13 cellular contexts compared by ENCODE assay signal in the genomic region with DNA sequence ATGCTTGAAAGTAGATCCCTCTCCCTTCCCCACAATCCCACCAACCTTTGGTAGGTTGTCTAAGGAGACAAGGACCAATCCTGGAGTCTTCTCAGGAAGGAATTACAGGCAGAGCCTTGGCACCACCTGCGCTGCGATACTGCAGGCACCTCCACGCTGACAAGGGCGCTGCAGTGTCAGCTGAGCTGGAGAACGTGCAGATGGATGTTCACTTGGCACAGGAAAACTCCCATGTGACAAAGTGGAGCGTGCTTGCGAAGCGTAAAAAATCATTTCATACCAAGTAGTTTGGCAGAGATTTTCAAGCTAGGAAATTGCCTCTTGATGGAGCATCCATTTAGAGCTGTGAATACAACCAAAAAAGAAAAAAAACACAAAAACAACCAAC. TPM values are rescaled to one million over a fixed set of nuclear protein-coding genes. Genes with fewer than 3 reads are reported as not detected.
DNase-seq lines count a peak whose midpoint lies in the region; TF ChIP-seq lines count a peak whose summit lies in the region.
"Had no signal": no experiment of that assay in that cellular context is flagged by ENCODE, and none has a peak within 500 bp of the region (broad histone marks: within the 10 kb centered on the region; RNA-seq: fewer than 3 reads in every experiment).

No MANE protein-coding gene starts in this region.

- no peak for TF ChIP-seq CTCF in SK-N-SH (IDR thresholded peaks at IDR 0.05)
- no peak for TF ChIP-seq CTCF in neural progenitor cell (IDR thresholded peaks at IDR 0.05)
- TF ChIP-seq CTCF in type B pancreatic cell (conservative IDR thresholded peaks at IDR 0.05): no peak

- H3K27ac Mint-ChIP-seq in neural progenitor cell: no peak overlapping the region
- no peak overlapping the region for H3K27ac Mint-ChIP-seq in type B pancreatic cell
- H3K27ac Mint-ChIP-seq: activated CD8-positive, alpha-beta T cell treated with anti-CD3 and anti-CD28 coated beads for 36 hours; CD4-positive, alpha-beta T cell had no signal

- no peaks in the 10 kb centered on the region for H3K9me3 ChIP-seq in SK-N-SH
- no peaks in the 10 kb centered on the region for H3K9me3 ChIP-seq in neural progenitor cell (ENCODE audit: low read depth)

- H3K36me3 Mint-ChIP-seq in neural progenitor cell (no peaks in the 10 kb centered on the region), type B pancreatic cell (no peaks in the 10 kb centered on the region)

- H3K4me1 ChIP-seq in SK-N-SH (ENCODE audit: control insufficient read depth in 1 of 2, insufficient read depth in 2 of 2, low read depth in 1 of 2, low read length in 1 of 2) (peaks cover 0 to 37% of the 10 kb centered on the region in 2 experiments; a peak in 3 of 4 replicates), neural progenitor cell (peaks cover 45% of the 10 kb centered on the region)

- no peaks in the 10 kb centered on the region for H4K20me1 ChIP-seq in SK-N-SH (ENCODE audit: insufficient read depth)
- peaks cover 33% of the 10 kb centered on the region for H4K20me1 ChIP-seq in neural progenitor cell (ENCODE audit: low read depth)

- TF ChIP-seq EP300 in SK-N-SH (IDR thresholded peaks at IDR 0.05; ENCODE audit: borderline replicate concordance in 1 of 2, low read depth in 1 of 2, low read length in 1 of 2): no peak

- no peaks in the 10 kb centered on the region for H3K9me2 ChIP-seq in SK-N-SH

- H3K4me1 Mint-ChIP-seq in neural progenitor cell (peaks cover 22% of the 10 kb centered on the region), type B pancreatic cell (ENCODE audit: unreplicated experiment) (peaks cover 17% of the 10 kb centered on the region)

- no peaks in the 10 kb centered on the region for H3K79me2 ChIP-seq in SK-N-SH (ENCODE audit: insufficient read depth)
- H3K79me2 ChIP-seq in neural progenitor cell (ENCODE audit: low read depth): peaks cover 22% of the 10 kb centered on the region

- CTCF ChIA-PET in SK-N-SH (lab: Yijun Ruan, JAX): interaction anchor here (1.8 to 9.1 kb wide), 2 partner anchors 15 to 42 kb away, joined by 8 to 59 read pairs; no protein-coding TSS in a partner anchor

- H2AFZ ChIP-seq in SK-N-SH (ENCODE audit: low read depth) (no peak overlapping the region), neural progenitor cell (replicated peaks) (no peak overlapping the region)

- POLR2A ChIA-PET in SK-N-SH (lab: Yijun Ruan, JAX): interaction anchor here (0.6 kb wide), 1 partner anchor 108 kb away, joined by 4 read pairs; no protein-coding TSS in a partner anchor

- peak; percentile 36 for DNase-seq in DMS153 treated with DMSO at 0.1 percent for 48 hours (lab: John Stamatoyannopoulos, UW; ENCODE audit: unreplicated experiment)
- peak; percentile 95 for DNase-seq in NCI-H2029 treated with DMSO at 0.1 percent for 48 hours (lab: John Stamatoyannopoulos, UW)
- DNase-seq in SK-N-SH: peak; percentile 42
- DNase-seq in neural progenitor cell (ENCODE audit: low spot score): peak; percentile 28
- no peak for DNase-seq in NK-92 treated with Interleukin-12 subunit alpha and Interleukin-12 subunit beta, amount 100 ng/mL, for 24 hours (lab: John Stamatoyannopoulos, UW)
- no peak for DNase-seq in type B pancreatic cell (ENCODE audit: extremely low spot score, unreplicated experiment)
- no peak for DNase-seq in ureter (ENCODE audit: low spot score)
- DNase-seq: activated CD8-positive, alpha-beta T cell treated with anti-CD3 and anti-CD28 coated beads for 36 hours; activated naive CD4-positive, alpha-beta T cell; CD4-positive, alpha-beta T cell; left colon; T1000 had no signal

- peaks cover 12% of the 10 kb centered on the region for H3K27me3 Mint-ChIP-seq in neural progenitor cell (ENCODE audit: insufficient read depth, low read depth)
- H3K27me3 Mint-ChIP-seq in type B pancreatic cell: peaks cover 31% of the 10 kb centered on the region

- no peak overlapping the region for H3K9ac ChIP-seq in SK-N-SH
- H3K9ac ChIP-seq in neural progenitor cell: no peak overlapping the region

- H3K4me3 ChIP-seq in SK-N-SH (ENCODE audit: low read depth in 2 of 2, low read length in 1 of 2) (no peak overlapping the region; a peak in 1 of 4 replicates), neural progenitor cell (no peak overlapping the region)

- no peak for TF ChIP-seq RAD21 in SK-N-SH (IDR thresholded peaks at IDR 0.05; ENCODE audit: low read length)

- H3K27ac ChIP-seq in SK-N-SH (ENCODE audit: low read depth in 2 of 2, low read length in 1 of 2) (peak overlapping the region in 1 of 2 experiments; percentile 88; a peak in 2 of 4 replicates), neural progenitor cell (no peak overlapping the region)

- H3F3A ChIP-seq in SK-N-SH (replicated peaks; ENCODE audit: insufficient read depth) (no peaks in the 10 kb centered on the region), neural progenitor cell (ENCODE audit: low read depth) (peaks cover 35% of the 10 kb centered on the region)

- H3K4me2 ChIP-seq in SK-N-SH (peak overlapping the region; percentile 71; the same call in 1 of the 2 replicates), neural progenitor cell (peak overlapping the region; percentile 41)

- 34% methylated on average over 8 of the region's 8 CpGs for WGBS in SK-N-SH (ENCODE audit: low lambda C conversion rate)

- H3K27me3 ChIP-seq in SK-N-SH (ENCODE audit: insufficient read depth) (peaks cover 16% of the 10 kb centered on the region), neural progenitor cell (peaks cover 31% of the 10 kb centered on the region)

- H3K9me3 Mint-ChIP-seq in neural progenitor cell (no peaks in the 10 kb centered on the region), type B pancreatic cell (no peaks in the 10 kb centered on the region)
- H3K9me3 Mint-ChIP-seq: activated CD8-positive, alpha-beta T cell treated with anti-CD3 and anti-CD28 coated beads for 36 hours; neural crest cell had no signal

- no peaks in the 10 kb centered on the region for H3K36me3 ChIP-seq in SK-N-SH (replicated peaks in 1 of 2; ENCODE audit: control insufficient read depth in 1 of 2, insufficient read depth in 2 of 2, low read length in 1 of 2)
- H3K36me3 ChIP-seq in neural progenitor cell: no peaks in the 10 kb centered on the region

- H3K4me3 Mint-ChIP-seq in neural progenitor cell (no peak overlapping the region), type B pancreatic cell (no peak overlapping the region)
- H3K4me3 Mint-ChIP-seq: activated CD8-positive, alpha-beta T cell treated with anti-CD3 and anti-CD28 coated beads for 36 hours; CD4-positive, alpha-beta T cell; neural crest cell had no signal

TF ChIP-seq in SK-N-SH, 30 proteins besides CTCF, POLR2A, EP300 and RAD21:
- TF ChIP-seq, protein P1, sequence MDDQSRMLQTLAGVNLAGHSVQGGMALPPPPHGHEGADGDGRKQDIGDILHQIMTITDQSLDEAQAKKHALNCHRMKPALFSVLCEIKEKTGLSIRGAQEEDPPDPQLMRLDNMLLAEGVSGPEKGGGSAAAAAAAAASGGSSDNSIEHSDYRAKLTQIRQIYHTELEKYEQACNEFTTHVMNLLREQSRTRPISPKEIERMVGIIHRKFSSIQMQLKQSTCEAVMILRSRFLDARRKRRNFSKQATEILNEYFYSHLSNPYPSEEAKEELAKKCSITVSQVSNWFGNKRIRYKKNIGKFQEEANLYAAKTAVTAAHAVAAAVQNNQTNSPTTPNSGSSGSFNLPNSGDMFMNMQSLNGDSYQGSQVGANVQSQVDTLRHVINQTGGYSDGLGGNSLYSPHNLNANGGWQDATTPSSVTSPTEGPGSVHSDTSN (IDR thresholded peaks at IDR 0.05): no peak
- peak; percentile 78 for TF ChIP-seq MXI1 (IDR thresholded peaks at IDR 0.05; ENCODE audit: low read depth, low read length)

RNA-seq across cellular contexts. Expression of a gene that starts 37.9 kb away (rescaled TPM):
- polyA plus RNA-seq in SK-N-SH (2012; rRNA removed): not detected in 2 replicates
- not detected in 2 replicates for polyA plus RNA-seq in SK-N-SH (2012; cell fraction: cytosol; rRNA removed)
- polyA plus RNA-seq in SK-N-SH (2012; cell fraction: nucleus; rRNA removed): not detected in 2 replicates
- 2.9 TPM in 2 replicates for total RNA-seq in neural progenitor cell (ENCODE audit: low replicate concordance)
- total RNA-seq in type B pancreatic cell (ENCODE audit: low replicate concordance): 1.4 and 10.7 TPM in 2 replicates
- total RNA-seq in ureter: 52.7 TPM
- total RNA-seq: CD4-positive, alpha-beta T cell; neural crest cell had no signal

Comparison
In these comparisons a context has a peak if more than half of its experiments do, and no peak if none do; other contexts are left out.
1. DNase-seq: peak in DMS153 treated with DMSO at 0.1 percent for 48 hours (single experiment), NCI-H2029 treated with DMSO at 0.1 percent for 48 hours (single experiment), SK-N-SH (single experiment) and neural progenitor cell (single experiment); none in NK-92 treated with Interleukin-12 subunit alpha and Interleukin-12 subunit beta, amount 100 ng/mL, for 24 hours (single experiment), type B pancreatic cell (single experiment) and ureter (single experiment).